In genomic region chr6:33430991-33431879, GRCh38 we compare ENCODE assay signal across 8 cellular contexts. TPM values are rescaled to one million over a fixed set of nuclear protein-coding genes. Genes with fewer than 3 reads are reported as not detected.
DNase-seq lines count a peak whose midpoint lies in the region; ATAC-seq and TF ChIP-seq lines count a peak whose summit lies in the region.

No MANE protein-coding gene starts in this region.

- peaks cover 3% of the 10 kb centered on the region for H3K27me3 Mint-ChIP-seq in type B pancreatic cell

- H3K27me3 ChIP-seq in fibroblast of lung (ENCODE audit: control insufficient read depth, insufficient read depth, low read length) (no peaks in the 10 kb centered on the region), neuronal stem cell (ENCODE audit: control insufficient read depth in 3 of 3, insufficient read depth in 3 of 3, low read depth in 1 of 3, low read length in 3 of 3) (no peaks in the 10 kb centered on the region)

- H4K20me1 ChIP-seq in fibroblast of lung (ENCODE audit: control insufficient read depth, extremely low read depth, insufficient read depth, low read length): no peaks in the 10 kb centered on the region

- peak overlapping the region; percentile 67 for H3K4ac ChIP-seq in neuronal stem cell (ENCODE audit: low read length)

- peaks cover 12% of the 10 kb centered on the region for H3K36me3 Mint-ChIP-seq in type B pancreatic cell

- H2AFZ ChIP-seq in fibroblast of lung (ENCODE audit: low read length) (no peak overlapping the region), neuronal stem cell (ENCODE audit: low read length) (peak overlapping the region; percentile 32)

- peak overlapping the region; percentile 97 for H2AK5ac ChIP-seq in neuronal stem cell (ENCODE audit: low read depth, low read length)

- H3K23ac ChIP-seq in neuronal stem cell (ENCODE audit: low read depth, low read length, poor library complexity): no peak overlapping the region

- H3K4me1 Mint-ChIP-seq in type B pancreatic cell (ENCODE audit: unreplicated experiment): peaks cover 59% of the 10 kb centered on the region

- DNase-seq in C1 segment of cervical spinal cord (lab: John Stamatoyannopoulos, UW) (peak in 12 of 14 donors; percentile 36 to 79 (median 58)), NCI-H82 treated with DMSO at 0.1 percent for 48 hours (lab: John Stamatoyannopoulos, UW; ENCODE audit: unreplicated experiment) (peak; percentile 20), fibroblast of lung (ENCODE audit: low read depth in 2 of 2) (peak; percentile 53 to 71), neuronal stem cell (ENCODE audit: low spot score) (peak; percentile 83), type B pancreatic cell (ENCODE audit: extremely low spot score, unreplicated experiment) (peak; percentile 80), T1000 (lab: John Stamatoyannopoulos, UW) (no peak)
- DNase-seq in activated CD8-positive, alpha-beta memory T cell treated with anti-CD3 and anti-CD28 coated beads, Interleukin-2, amount 50 U/mL, for 48 hours: peak; percentile 87

- peaks cover 29% of the 10 kb centered on the region for H3K4me1 ChIP-seq in fibroblast of lung (ENCODE audit: control insufficient read depth, extremely low read depth, insufficient read depth, low read length)
- H3K4me1 ChIP-seq in neuronal stem cell (ENCODE audit: control insufficient read depth in 2 of 2, insufficient read depth in 1 of 2, low read depth in 1 of 2, low read length in 2 of 2): peaks cover 50 to 62% of the 10 kb centered on the region in 2 donors

- H3K36me3 ChIP-seq in fibroblast of lung (ENCODE audit: control insufficient read depth, insufficient read depth, low read length) (peaks cover 11% of the 10 kb centered on the region), neuronal stem cell (replicated peaks in 1 of 2; ENCODE audit: control insufficient read depth in 2 of 2, insufficient read depth in 2 of 2, low read length in 2 of 2) (peaks cover 16 to 39% of the 10 kb centered on the region in 2 donors)

- H4K8ac ChIP-seq in neuronal stem cell (ENCODE audit: low read depth, low read length): no peak overlapping the region

- WGBS in neuronal stem cell (ENCODE audit: extremely low coverage in 2 of 2, insufficient read length in 2 of 2, insufficient replicate concordance in 1 of 2), 2 donors: no CpG with 5 or more reads among the region's 12 CpGs

- H3K14ac ChIP-seq in neuronal stem cell (ENCODE audit: low read length): no peak overlapping the region

- H3K9me3 ChIP-seq in fibroblast of lung (ENCODE audit: control insufficient read depth, insufficient read depth, low read depth, low read length) (no peaks in the 10 kb centered on the region), neuronal stem cell (replicated peaks in 1 of 2; ENCODE audit: control insufficient read depth in 2 of 2, insufficient read depth in 1 of 2, low read depth in 1 of 2, low read length in 2 of 2) (no peaks in the 10 kb centered on the region)

- peak overlapping the region; percentile 85 for H2BK5ac ChIP-seq in neuronal stem cell (ENCODE audit: low read length)

- H4K91ac ChIP-seq in neuronal stem cell (ENCODE audit: low read depth, low read length, poor library complexity): no peak overlapping the region

- ATAC-seq in GM21447 (IDR thresholded peaks at IDR 0.05; ENCODE audit: unreplicated experiment): peak; percentile 49

- H2BK15ac ChIP-seq in neuronal stem cell (ENCODE audit: low read length): peak overlapping the region; percentile 86

- H3K4me2 ChIP-seq in fibroblast of lung (ENCODE audit: extremely low read depth, insufficient read depth, low read length): peak overlapping the region; percentile 72
- H3K4me2 ChIP-seq in neuronal stem cell (ENCODE audit: insufficient read depth, low read length, poor library complexity, severe bottlenecking): peak overlapping the region; percentile 75

- no peaks in the 10 kb centered on the region for H3K9me3 Mint-ChIP-seq in type B pancreatic cell

- H3K4me3 ChIP-seq in fibroblast of lung (replicated peaks in 1 of 4; ENCODE audit: control extremely low read depth in 1 of 4, insufficient read depth in 1 of 4, low read depth in 3 of 4, low read length in 4 of 4) (no peak overlapping the region), neuronal stem cell (ENCODE audit: low read length in 2 of 2) (peak overlapping the region; percentile 42 to 82)

- peaks cover 25% of the 10 kb centered on the region for H3K79me2 ChIP-seq in fibroblast of lung (ENCODE audit: control insufficient read depth, insufficient read depth, low read length)

- H3K27ac ChIP-seq in fibroblast of lung (ENCODE audit: insufficient read depth, low read length) (peak overlapping the region; percentile 38), neuronal stem cell (replicated peaks; ENCODE audit: low read length) (peak overlapping the region; percentile 96)

- H3K79me1 ChIP-seq in neuronal stem cell (ENCODE audit: low read depth, low read length): peaks cover 18% of the 10 kb centered on the region

- H3K9ac ChIP-seq in fibroblast of lung (ENCODE audit: insufficient read depth, low read length) (no peak overlapping the region), neuronal stem cell (ENCODE audit: low read depth, low read length, poor library complexity) (peak overlapping the region; percentile 84)

- TF ChIP-seq CTCF in fibroblast of lung (conservative IDR thresholded peaks at IDR 0.05 in 1 of 2, IDR thresholded peaks at IDR 0.05 in 1 of 2; ENCODE audit: low read depth in 1 of 2, low read length in 2 of 2) (no peak), type B pancreatic cell (conservative IDR thresholded peaks at IDR 0.05) (no peak)

- H3K4me3 Mint-ChIP-seq in type B pancreatic cell: peak overlapping the region; percentile 80

- H2BK120ac ChIP-seq in neuronal stem cell (ENCODE audit: low read depth, low read length): peak overlapping the region; percentile 84

- H3K27ac Mint-ChIP-seq in type B pancreatic cell: peak overlapping the region; percentile 93

- peak overlapping the region; percentile 96 for H3K18ac ChIP-seq in neuronal stem cell (ENCODE audit: low read length)

- no peak overlapping the region for H2BK12ac ChIP-seq in neuronal stem cell (ENCODE audit: low read length)

RNA-seq across cellular contexts. Expression of gene SYNGAP1, which starts 11.4 kb away (rescaled TPM):
- total RNA-seq in fibroblast of lung (4.6 and 7.3 TPM in 2 replicates), type B pancreatic cell (ENCODE audit: low replicate concordance) (18.4 and 74.1 TPM in 2 replicates)
- 3.6 and 5.9 TPM in 2 replicates for polyA plus RNA-seq in fibroblast of lung
- polyA plus RNA-seq in fibroblast of lung (2012): 13.7 and 14.9 TPM in 2 replicates
- polyA minus RNA-seq in fibroblast of lung (ENCODE audit: low replicate concordance): 8.8 and 12.5 TPM in 2 replicates
- 57.5 TPM for polyA plus RNA-seq in neuronal stem cell (2013, experiment 1 of 2)
- polyA plus RNA-seq in neuronal stem cell (2013, experiment 2 of 2): 54.1 TPM

RNA-seq across cellular contexts. Expression of gene CUTA, which starts 13.3 kb away (rescaled TPM):
- total RNA-seq in fibroblast of lung (105 and 127 TPM in 2 replicates), type B pancreatic cell (ENCODE audit: low replicate concordance) (212 and 278 TPM in 2 replicates)
- 264 and 347 TPM in 2 replicates for polyA plus RNA-seq in fibroblast of lung
- polyA plus RNA-seq in fibroblast of lung (2012): 404 and 504 TPM in 2 replicates
- polyA minus RNA-seq in fibroblast of lung (ENCODE audit: low replicate concordance): 203 and 241 TPM in 2 replicates
- polyA plus RNA-seq in neuronal stem cell (2013, experiment 1 of 2): 434 TPM
- polyA plus RNA-seq in neuronal stem cell (2013, experiment 2 of 2): 420 TPM

RNA-seq across cellular contexts. Expression of gene PHF1, which starts 20.4 kb away (rescaled TPM):
- 24.4 and 28.9 TPM in 2 replicates for total RNA-seq in fibroblast of lung
- 29.6 and 32.9 TPM in 2 replicates for polyA plus RNA-seq in fibroblast of lung
- 33.7 and 33.9 TPM in 2 replicates for polyA plus RNA-seq in fibroblast of lung (2012)
- polyA minus RNA-seq in fibroblast of lung (ENCODE audit: low replicate concordance): 47.0 and 75.3 TPM in 2 replicates
- polyA plus RNA-seq in neuronal stem cell (2013, experiment 1 of 2): 69.5 TPM
- 68.8 TPM for polyA plus RNA-seq in neuronal stem cell (2013, experiment 2 of 2)
- total RNA-seq in type B pancreatic cell (ENCODE audit: low replicate concordance): 23.8 and 49.6 TPM in 2 replicates

RNA-seq across cellular contexts. Expression of gene ZBTB9, which starts 23.1 kb away (rescaled TPM):
- total RNA-seq in fibroblast of lung (4.1 and 4.9 TPM in 2 replicates), type B pancreatic cell (ENCODE audit: low replicate concordance) (11.3 and 14.5 TPM in 2 replicates)
- polyA plus RNA-seq in fibroblast of lung: 5.2 and 6.7 TPM in 2 replicates
- polyA plus RNA-seq in fibroblast of lung (2012): 5.6 and 8.8 TPM in 2 replicates
- polyA minus RNA-seq in fibroblast of lung (ENCODE audit: low replicate concordance): 5.5 and 10.2 TPM in 2 replicates
- 7.6 TPM for polyA plus RNA-seq in neuronal stem cell (2013, experiment 1 of 2)
- polyA plus RNA-seq in neuronal stem cell (2013, experiment 2 of 2): 7.2 TPM

RNA-seq across cellular contexts. Expression of gene KIFC1, which starts 39.6 kb away (rescaled TPM):
- total RNA-seq in fibroblast of lung (0.51 and 5.3 TPM in 2 replicates), type B pancreatic cell (ENCODE audit: low replicate concordance) (28.0 and 67.7 TPM in 2 replicates)
- 8.0 and 36.6 TPM in 2 replicates for polyA plus RNA-seq in fibroblast of lung
- polyA plus RNA-seq in fibroblast of lung (2012): 7.5 and 33.4 TPM in 2 replicates
- 6.1 and 27.2 TPM in 2 replicates for polyA minus RNA-seq in fibroblast of lung (ENCODE audit: low replicate concordance)
- 84.1 TPM for polyA plus RNA-seq in neuronal stem cell (2013, experiment 1 of 2)
- polyA plus RNA-seq in neuronal stem cell (2013, experiment 2 of 2): 83.4 TPM

Comparison
In these comparisons a context has a peak if more than half of its experiments do, and no peak if none do; other contexts are left out.
1. H3K4me3 ChIP-seq: peak in neuronal stem cell (2 of 2); none in fibroblast of lung (0 of 4).